Comparison of ENCODE assay signal across 20 cellular contexts in the genomic region with DNA sequence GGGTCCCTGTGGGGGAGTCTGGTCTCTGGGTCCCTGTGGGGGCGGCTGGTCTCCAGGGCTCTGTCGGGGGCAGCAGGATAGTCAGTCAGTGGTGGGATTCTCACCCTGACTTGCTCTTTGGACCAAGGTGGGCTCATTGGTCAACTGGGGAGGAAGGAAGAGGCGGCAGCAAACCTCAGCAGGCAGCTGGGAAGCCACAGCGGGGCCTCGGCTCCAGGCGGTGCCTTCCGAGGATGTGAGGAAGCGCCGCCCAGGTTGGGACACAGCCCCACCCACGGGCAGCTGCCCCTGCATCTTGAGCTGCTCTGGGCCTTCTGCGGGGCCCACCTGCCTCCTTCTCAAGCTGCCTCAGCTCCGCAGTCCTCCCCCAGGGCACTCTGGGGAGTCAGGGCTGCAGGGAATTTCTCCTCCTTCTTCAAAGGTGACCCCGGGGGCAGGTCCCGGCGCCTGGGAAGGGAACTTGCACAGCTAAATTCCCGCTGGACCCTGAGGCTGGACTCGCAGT. TPM values are rescaled to one million over a fixed set of nuclear protein-coding genes. Genes with fewer than 3 reads are reported as not detected.
DNase-seq lines count a peak whose midpoint lies in the region; ATAC-seq, FAIRE-seq and TF ChIP-seq lines count a peak whose summit lies in the region.
"Had no signal": no experiment of that assay in that cellular context is flagged by ENCODE, and none has a peak within 500 bp of the region (broad histone marks: within the 10 kb centered on the region; RNA-seq: fewer than 3 reads in every experiment).

No MANE protein-coding gene starts in this region.

- no peaks in the 10 kb centered on the region for H3K4me1 ChIP-seq in RWPE2 (ENCODE audit: insufficient read depth, poor library complexity, severe bottlenecking)
- H3K4me1 ChIP-seq in kidney (ENCODE audit: control insufficient read depth in 1 of 2, insufficient read depth in 1 of 2, low read depth in 1 of 2, low read length in 2 of 2): no peaks in the 10 kb centered on the region
- H3K4me1 ChIP-seq: prostate gland had no signal

- no peak overlapping the region for H3K27ac ChIP-seq in RWPE2 (ENCODE audit: poor library complexity, severe bottlenecking)
- H3K27ac ChIP-seq in kidney (ENCODE audit: low read depth in 2 of 2, low read length in 2 of 2): no peak overlapping the region
- H3K27ac ChIP-seq: adrenal gland, prostate gland, upper lobe of left lung had no signal

- H3K9me3 ChIP-seq in RWPE2 (ENCODE audit: severe bottlenecking): no peaks in the 10 kb centered on the region
- no peaks in the 10 kb centered on the region for H3K9me3 ChIP-seq in kidney (ENCODE audit: control insufficient read depth in 1 of 2, low read length in 2 of 2)
- H3K9me3 ChIP-seq: adrenal gland, prostate gland, upper lobe of left lung had no signal

- DNase-seq in DMS53 (lab: John Stamatoyannopoulos, UW): peak; percentile 16
- DNase-seq in DMS53 treated with DMSO at 0.1 percent for 48 hours (lab: John Stamatoyannopoulos, UW; ENCODE audit: unreplicated experiment): no peak
- DNase-seq in 8988T: peak; percentile 42
- peak; percentile 61 for DNase-seq in RWPE2 (ENCODE audit: low spot score)
- peak; percentile 67 for DNase-seq in kidney
- DNase-seq in occipital lobe (lab: John Stamatoyannopoulos, UW): no peak
- DNase-seq in cerebellar nuclear complex (lab: John Stamatoyannopoulos, UW): no peak
- DNase-seq in NCI-H774 (lab: John Stamatoyannopoulos, UW): no peak
- DNase-seq: central memory CD4-positive, alpha-beta T cell; EL; NCI-H1092 treated with DMSO at 0.1 percent for 48 hours; SIG-M5; stimulated activated naive CD8-positive, alpha-beta T cell treated with anti-CD3 and anti-CD28 coated beads, Interleukin-15, Interleukin-2, amounts not matched to agents 100 U/mL and 50 U/mL, for 24 hours had no signal

- no peaks in the 10 kb centered on the region for H3K36me3 ChIP-seq in RWPE2 (ENCODE audit: low read depth)
- no peaks in the 10 kb centered on the region for H3K36me3 ChIP-seq in kidney (ENCODE audit: control insufficient read depth in 1 of 2, insufficient read depth in 2 of 2, low read length in 2 of 2)
- H3K36me3 ChIP-seq: adrenal gland, prostate gland, upper lobe of left lung had no signal

- H3K27me3 ChIP-seq in RWPE2 (ENCODE audit: insufficient read depth, poor library complexity, severe bottlenecking): no peaks in the 10 kb centered on the region

- H3K4me3 ChIP-seq in RWPE2 (ENCODE audit: severe bottlenecking) (no peak overlapping the region), kidney (ENCODE audit: low read length in 2 of 2) (no peak overlapping the region)
- H3K4me3 ChIP-seq: adrenal gland, K562, prostate gland, upper lobe of left lung had no signal

- H3K9ac ChIP-seq in kidney (ENCODE audit: low read length in 2 of 2): no peak overlapping the region

- intact Hi-C loops in kidney (cut with DNase I): no loop called here

- TF ChIP-seq CTCF in RWPE2 (IDR thresholded peaks at IDR 0.05; ENCODE audit: poor library complexity, severe bottlenecking) (no peak), kidney (IDR thresholded peaks at IDR 0.05; ENCODE audit: borderline replicate concordance, extremely low read depth, insufficient read depth) (no peak)

- peak; percentile 26; the same call in 1 of the 3 replicates for ATAC-seq in RWPE2 (ENCODE audit: low read depth)
- ATAC-seq: K562; left lobe of liver; stimulated activated naive CD8-positive, alpha-beta T cell treated with anti-CD3 and anti-CD28 coated beads, Interleukin-15, Interleukin-2, amounts not matched to agents 100 U/mL and 50 U/mL, for 24 hours had no signal

- no peak for FAIRE-seq in kidney (lab: Jason Lieb, UNC)
- FAIRE-seq: A204.1, K562 had no signal

RNA-seq across cellular contexts. Expression of a gene that starts 20.4 kb away (rescaled TPM):
- 8.7 TPM for total RNA-seq in kidney
- polyA plus RNA-seq in kidney (ENCODE audit: insufficient read depth, low read depth, low replicate concordance): 0.43 TPM
- 5.9 TPM for total RNA-seq in occipital lobe
- total RNA-seq: CD4-positive, alpha-beta T cell had no signal

RNA-seq across cellular contexts. Expression of a gene that starts 51.9 kb away (rescaled TPM):
- 0.91 TPM for total RNA-seq in kidney
- 1.1 TPM for polyA plus RNA-seq in kidney (ENCODE audit: insufficient read depth, low read depth, low replicate concordance)
- total RNA-seq in occipital lobe: 2.5 TPM
- total RNA-seq: CD4-positive, alpha-beta T cell; K562 had no signal
- polyA plus RNA-seq: K562 had no signal

Comparison
In these comparisons a context has a peak if more than half of its experiments do, and no peak if none do; other contexts are left out.
1. DNase-seq: peak in DMS53 (single experiment), 8988T (single experiment), RWPE2 (single experiment) and kidney (single experiment); none in DMS53 treated with DMSO at 0.1 percent for 48 hours (single experiment), occipital lobe (single experiment), cerebellar nuclear complex (0 of 2) and NCI-H774 (single experiment).